ENCODE assay signal across 1 cellular context in the genomic region with DNA sequence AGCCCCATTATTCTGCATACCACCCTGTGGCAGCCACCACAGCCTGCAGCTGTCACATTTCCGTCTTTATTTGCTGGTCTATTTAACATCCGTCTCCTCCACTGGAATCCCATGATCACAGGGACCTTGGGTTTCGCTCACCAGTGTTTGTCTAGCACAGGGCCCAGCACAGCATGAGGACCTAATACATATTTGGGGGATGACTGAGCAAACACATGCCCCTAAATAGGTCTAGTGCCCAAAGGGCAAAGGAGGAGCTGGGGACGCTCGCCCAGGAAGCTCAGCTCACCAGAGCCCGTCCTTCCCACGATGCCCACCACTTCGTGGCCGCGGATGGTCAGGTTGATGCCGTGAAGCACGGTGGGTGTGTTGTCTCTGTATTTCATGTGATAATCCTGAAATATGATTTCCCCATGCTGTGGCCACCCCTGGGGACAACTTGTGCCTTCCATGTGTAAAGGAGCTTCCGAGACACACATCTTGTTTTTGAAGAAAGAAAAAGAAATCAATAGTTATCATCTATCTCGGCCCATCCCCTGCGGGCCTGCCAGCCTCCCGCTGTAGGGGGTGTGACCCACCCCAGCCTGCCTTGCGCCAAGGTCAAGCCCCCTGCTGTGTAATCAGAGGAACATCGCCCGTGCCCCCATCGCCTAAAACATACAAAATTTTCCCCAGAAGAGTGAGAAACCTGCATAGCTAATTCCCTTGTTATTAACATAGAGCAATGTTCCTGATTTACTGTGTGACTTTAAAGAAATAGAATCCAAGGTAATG.
A peak's percentile ranks its signal among the peaks of the same experiment; 100 is the strongest.
TF ChIP-seq lines count a peak whose summit lies in the region.

No MANE protein-coding gene starts in this region.

TF ChIP-seq in HepG2, 621 proteins besides CTCF, POLR2A, EP300 and RAD21 (continued from another document and continues in another):
- TF ChIP-seq, protein P1, sequence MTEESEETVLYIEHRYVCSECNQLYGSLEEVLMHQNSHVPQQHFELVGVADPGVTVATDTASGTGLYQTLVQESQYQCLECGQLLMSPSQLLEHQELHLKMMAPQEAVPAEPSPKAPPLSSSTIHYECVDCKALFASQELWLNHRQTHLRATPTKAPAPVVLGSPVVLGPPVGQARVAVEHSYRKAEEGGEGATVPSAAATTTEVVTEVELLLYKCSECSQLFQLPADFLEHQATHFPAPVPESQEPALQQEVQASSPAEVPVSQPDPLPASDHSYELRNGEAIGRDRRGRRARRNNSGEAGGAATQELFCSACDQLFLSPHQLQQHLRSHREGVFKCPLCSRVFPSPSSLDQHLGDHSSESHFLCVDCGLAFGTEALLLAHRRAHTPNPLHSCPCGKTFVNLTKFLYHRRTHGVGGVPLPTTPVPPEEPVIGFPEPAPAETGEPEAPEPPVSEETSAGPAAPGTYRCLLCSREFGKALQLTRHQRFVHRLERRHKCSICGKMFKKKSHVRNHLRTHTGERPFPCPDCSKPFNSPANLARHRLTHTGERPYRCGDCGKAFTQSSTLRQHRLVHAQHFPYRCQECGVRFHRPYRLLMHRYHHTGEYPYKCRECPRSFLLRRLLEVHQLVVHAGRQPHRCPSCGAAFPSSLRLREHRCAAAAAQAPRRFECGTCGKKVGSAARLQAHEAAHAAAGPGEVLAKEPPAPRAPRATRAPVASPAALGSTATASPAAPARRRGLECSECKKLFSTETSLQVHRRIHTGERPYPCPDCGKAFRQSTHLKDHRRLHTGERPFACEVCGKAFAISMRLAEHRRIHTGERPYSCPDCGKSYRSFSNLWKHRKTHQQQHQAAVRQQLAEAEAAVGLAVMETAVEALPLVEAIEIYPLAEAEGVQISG (CRISPR knock-in tag; IDR thresholded peaks at IDR 0.05): no peak
- TF ChIP-seq KAT8 (CRISPR knock-in tag; IDR thresholded peaks at IDR 0.05) (no peak), ZNF205 (CRISPR knock-in tag; IDR thresholded peaks at IDR 0.05) (no peak), KLF9 (CRISPR knock-in tag; IDR thresholded peaks at IDR 0.05; ENCODE audit: low read depth) (no peak), ZNF570 (CRISPR knock-in tag; IDR thresholded peaks at IDR 0.05; ENCODE audit: borderline replicate concordance) (no peak), ZNF562 (CRISPR knock-in tag; IDR thresholded peaks at IDR 0.05; ENCODE audit: borderline replicate concordance) (no peak), ZNF251 (CRISPR knock-in tag; IDR thresholded peaks at IDR 0.05) (no peak), FOXM1 (CRISPR knock-in tag; IDR thresholded peaks at IDR 0.05) (no peak), ZNF337 (CRISPR knock-in tag; IDR thresholded peaks at IDR 0.05; ENCODE audit: borderline replicate concordance, low read depth) (no peak), ZBTB7A (CRISPR knock-in tag; IDR thresholded peaks at IDR 0.05) (no peak), ZNF552 (CRISPR knock-in tag; IDR thresholded peaks at IDR 0.05; ENCODE audit: borderline replicate concordance) (no peak), SALL1 (CRISPR knock-in tag; IDR thresholded peaks at IDR 0.05) (peak; percentile 93), NONO (IDR thresholded peaks at IDR 0.05) (no peak), NONO (CRISPR knock-in tag; conservative IDR thresholded peaks at IDR 0.05) (no peak), PPARG (CRISPR knock-in tag; conservative IDR thresholded peaks at IDR 0.05) (no peak), ZNF761 (CRISPR knock-in tag; conservative IDR thresholded peaks at IDR 0.05) (no peak), KDM5A (IDR thresholded peaks at IDR 0.05; ENCODE audit: borderline replicate concordance, low read length) (no peak)
- TF ChIP-seq, protein P2, sequence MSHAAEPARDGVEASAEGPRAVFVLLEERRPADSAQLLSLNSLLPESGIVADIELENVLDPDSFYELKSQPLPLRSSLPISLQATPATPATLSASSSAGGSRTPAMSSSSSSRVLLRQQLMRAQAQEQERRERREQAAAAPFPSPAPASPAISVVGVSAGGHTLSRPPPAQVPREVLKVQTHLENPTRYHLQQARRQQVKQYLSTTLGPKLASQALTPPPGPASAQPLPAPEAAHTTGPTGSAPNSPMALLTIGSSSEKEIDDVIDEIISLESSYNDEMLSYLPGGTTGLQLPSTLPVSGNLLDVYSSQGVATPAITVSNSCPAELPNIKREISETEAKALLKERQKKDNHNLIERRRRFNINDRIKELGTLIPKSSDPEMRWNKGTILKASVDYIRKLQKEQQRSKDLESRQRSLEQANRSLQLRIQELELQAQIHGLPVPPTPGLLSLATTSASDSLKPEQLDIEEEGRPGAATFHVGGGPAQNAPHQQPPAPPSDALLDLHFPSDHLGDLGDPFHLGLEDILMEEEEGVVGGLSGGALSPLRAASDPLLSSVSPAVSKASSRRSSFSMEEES (CRISPR knock-in tag; IDR thresholded peaks at IDR 0.05): peak; percentile 80; the same call in 1 of the 2 replicates
- TF ChIP-seq, protein P3, sequence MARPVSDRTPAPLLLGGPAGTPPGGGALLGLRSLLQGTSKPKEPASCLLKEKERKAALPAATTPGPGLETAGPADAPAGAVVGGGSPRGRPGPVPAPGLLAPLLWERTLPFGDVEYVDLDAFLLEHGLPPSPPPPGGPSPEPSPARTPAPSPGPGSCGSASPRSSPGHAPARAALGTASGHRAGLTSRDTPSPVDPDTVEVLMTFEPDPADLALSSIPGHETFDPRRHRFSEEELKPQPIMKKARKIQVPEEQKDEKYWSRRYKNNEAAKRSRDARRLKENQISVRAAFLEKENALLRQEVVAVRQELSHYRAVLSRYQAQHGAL (CRISPR knock-in tag; IDR thresholded peaks at IDR 0.05; ENCODE audit: not compliant biosample characterization): no peak
- TF ChIP-seq, protein P4, sequence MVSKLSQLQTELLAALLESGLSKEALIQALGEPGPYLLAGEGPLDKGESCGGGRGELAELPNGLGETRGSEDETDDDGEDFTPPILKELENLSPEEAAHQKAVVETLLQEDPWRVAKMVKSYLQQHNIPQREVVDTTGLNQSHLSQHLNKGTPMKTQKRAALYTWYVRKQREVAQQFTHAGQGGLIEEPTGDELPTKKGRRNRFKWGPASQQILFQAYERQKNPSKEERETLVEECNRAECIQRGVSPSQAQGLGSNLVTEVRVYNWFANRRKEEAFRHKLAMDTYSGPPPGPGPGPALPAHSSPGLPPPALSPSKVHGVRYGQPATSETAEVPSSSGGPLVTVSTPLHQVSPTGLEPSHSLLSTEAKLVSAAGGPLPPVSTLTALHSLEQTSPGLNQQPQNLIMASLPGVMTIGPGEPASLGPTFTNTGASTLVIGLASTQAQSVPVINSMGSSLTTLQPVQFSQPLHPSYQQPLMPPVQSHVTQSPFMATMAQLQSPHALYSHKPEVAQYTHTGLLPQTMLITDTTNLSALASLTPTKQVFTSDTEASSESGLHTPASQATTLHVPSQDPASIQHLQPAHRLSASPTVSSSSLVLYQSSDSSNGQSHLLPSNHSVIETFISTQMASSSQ (IDR thresholded peaks at IDR 0.05; ENCODE audit: low read depth): no peak
- TF ChIP-seq, protein P4 (CRISPR knock-in tag; IDR thresholded peaks at IDR 0.05; ENCODE audit: borderline replicate concordance): no peak
- TF ChIP-seq, protein P5, sequence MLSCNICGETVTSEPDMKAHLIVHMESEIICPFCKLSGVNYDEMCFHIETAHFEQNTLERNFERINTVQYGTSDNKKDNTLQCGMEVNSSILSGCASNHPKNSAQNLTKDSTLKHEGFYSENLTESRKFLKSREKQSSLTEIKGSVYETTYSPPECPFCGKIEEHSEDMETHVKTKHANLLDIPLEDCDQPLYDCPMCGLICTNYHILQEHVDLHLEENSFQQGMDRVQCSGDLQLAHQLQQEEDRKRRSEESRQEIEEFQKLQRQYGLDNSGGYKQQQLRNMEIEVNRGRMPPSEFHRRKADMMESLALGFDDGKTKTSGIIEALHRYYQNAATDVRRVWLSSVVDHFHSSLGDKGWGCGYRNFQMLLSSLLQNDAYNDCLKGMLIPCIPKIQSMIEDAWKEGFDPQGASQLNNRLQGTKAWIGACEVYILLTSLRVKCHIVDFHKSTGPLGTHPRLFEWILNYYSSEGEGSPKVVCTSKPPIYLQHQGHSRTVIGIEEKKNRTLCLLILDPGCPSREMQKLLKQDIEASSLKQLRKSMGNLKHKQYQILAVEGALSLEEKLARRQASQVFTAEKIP (CRISPR knock-in tag; IDR thresholded peaks at IDR 0.05; ENCODE audit: borderline replicate concordance): no peak
- TF ChIP-seq, protein P6, sequence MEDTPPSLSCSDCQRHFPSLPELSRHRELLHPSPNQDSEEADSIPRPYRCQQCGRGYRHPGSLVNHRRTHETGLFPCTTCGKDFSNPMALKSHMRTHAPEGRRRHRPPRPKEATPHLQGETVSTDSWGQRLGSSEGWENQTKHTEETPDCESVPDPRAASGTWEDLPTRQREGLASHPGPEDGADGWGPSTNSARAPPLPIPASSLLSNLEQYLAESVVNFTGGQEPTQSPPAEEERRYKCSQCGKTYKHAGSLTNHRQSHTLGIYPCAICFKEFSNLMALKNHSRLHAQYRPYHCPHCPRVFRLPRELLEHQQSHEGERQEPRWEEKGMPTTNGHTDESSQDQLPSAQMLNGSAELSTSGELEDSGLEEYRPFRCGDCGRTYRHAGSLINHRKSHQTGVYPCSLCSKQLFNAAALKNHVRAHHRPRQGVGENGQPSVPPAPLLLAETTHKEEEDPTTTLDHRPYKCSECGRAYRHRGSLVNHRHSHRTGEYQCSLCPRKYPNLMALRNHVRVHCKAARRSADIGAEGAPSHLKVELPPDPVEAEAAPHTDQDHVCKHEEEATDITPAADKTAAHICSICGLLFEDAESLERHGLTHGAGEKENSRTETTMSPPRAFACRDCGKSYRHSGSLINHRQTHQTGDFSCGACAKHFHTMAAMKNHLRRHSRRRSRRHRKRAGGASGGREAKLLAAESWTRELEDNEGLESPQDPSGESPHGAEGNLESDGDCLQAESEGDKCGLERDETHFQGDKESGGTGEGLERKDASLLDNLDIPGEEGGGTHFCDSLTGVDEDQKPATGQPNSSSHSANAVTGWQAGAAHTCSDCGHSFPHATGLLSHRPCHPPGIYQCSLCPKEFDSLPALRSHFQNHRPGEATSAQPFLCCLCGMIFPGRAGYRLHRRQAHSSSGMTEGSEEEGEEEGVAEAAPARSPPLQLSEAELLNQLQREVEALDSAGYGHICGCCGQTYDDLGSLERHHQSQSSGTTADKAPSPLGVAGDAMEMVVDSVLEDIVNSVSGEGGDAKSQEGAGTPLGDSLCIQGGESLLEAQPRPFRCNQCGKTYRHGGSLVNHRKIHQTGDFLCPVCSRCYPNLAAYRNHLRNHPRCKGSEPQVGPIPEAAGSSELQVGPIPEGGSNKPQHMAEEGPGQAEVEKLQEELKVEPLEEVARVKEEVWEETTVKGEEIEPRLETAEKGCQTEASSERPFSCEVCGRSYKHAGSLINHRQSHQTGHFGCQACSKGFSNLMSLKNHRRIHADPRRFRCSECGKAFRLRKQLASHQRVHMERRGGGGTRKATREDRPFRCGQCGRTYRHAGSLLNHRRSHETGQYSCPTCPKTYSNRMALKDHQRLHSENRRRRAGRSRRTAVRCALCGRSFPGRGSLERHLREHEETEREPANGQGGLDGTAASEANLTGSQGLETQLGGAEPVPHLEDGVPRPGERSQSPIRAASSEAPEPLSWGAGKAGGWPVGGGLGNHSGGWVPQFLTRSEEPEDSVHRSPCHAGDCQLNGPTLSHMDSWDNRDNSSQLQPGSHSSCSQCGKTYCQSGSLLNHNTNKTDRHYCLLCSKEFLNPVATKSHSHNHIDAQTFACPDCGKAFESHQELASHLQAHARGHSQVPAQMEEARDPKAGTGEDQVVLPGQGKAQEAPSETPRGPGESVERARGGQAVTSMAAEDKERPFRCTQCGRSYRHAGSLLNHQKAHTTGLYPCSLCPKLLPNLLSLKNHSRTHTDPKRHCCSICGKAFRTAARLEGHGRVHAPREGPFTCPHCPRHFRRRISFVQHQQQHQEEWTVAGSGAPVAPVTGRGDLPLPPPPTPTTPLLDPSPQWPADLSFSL (CRISPR knock-in tag; IDR thresholded peaks at IDR 0.05): no peak
- TF ChIP-seq, protein P7, sequence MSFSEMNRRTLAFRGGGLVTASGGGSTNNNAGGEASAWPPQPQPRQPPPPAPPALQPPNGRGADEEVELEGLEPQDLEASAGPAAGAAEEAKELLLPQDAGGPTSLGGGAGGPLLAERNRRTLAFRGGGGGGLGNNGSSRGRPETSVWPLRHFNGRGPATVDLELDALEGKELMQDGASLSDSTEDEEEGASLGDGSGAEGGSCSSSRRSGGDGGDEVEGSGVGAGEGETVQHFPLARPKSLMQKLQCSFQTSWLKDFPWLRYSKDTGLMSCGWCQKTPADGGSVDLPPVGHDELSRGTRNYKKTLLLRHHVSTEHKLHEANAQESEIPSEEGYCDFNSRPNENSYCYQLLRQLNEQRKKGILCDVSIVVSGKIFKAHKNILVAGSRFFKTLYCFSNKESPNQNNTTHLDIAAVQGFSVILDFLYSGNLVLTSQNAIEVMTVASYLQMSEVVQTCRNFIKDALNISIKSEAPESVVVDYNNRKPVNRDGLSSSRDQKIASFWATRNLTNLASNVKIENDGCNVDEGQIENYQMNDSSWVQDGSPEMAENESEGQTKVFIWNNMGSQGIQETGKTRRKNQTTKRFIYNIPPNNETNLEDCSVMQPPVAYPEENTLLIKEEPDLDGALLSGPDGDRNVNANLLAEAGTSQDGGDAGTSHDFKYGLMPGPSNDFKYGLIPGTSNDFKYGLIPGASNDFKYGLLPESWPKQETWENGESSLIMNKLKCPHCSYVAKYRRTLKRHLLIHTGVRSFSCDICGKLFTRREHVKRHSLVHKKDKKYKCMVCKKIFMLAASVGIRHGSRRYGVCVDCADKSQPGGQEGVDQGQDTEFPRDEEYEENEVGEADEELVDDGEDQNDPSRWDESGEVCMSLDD (CRISPR knock-in tag; IDR thresholded peaks at IDR 0.05; ENCODE audit: borderline replicate concordance): no peak
